9 cellular contexts compared by ENCODE assay signal in the genomic region with DNA sequence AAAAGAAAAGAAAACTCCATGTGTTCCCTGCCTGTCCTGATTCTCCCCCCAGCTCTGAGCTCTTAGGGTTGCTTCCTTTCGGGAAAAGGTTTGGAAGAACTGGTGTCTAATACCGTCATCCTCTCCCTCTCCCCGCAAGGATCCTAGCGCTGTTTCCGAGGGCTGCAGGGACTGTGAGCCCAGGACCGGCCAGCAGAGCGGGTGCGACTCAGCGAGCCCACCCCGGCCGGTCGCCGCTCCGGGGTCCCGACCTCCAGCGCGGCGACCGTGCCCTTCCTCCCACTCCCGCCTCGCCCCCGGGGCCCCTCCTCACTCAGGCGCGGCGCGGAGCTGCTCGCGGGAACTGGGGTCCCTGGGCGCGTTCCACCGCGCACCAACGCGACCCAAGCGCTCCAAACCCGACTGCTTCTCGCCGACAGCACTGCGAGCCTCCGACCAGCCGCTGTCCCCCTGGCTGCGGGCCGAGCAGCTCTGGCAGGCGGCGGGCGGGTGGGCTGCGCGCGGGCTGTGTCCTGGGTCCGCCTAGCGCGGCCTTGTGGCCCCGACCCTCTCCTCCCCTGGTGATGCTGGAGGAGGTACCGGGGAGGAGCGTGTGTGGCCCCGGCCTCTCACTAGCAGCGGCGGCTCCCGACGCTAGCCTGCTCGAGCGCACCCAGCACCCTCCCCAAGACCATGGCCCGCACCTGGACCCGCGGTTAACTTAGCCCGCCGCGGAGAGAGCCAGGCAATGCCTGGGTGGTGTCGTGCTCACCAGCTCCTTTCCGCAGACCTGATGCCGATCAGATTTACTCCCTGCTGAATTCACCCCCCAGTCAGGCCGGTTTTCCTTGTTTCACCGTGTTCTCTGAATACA. TPM values are rescaled to one million over a fixed set of nuclear protein-coding genes. Genes with fewer than 3 reads are reported as not detected.
A peak's percentile ranks its signal among the peaks of the same experiment; 100 is the strongest.
DNase-seq lines count a peak whose midpoint lies in the region; ATAC-seq, FAIRE-seq and TF ChIP-seq lines count a peak whose summit lies in the region.
"Had no signal": no experiment of that assay in that cellular context is flagged by ENCODE, and none has a peak within 500 bp of the region (broad histone marks: within the 10 kb centered on the region; RNA-seq: fewer than 3 reads in every experiment).

PLA2G7 (minus strand) TSS at position 509 of the 853 bp plus-strand sequence. CDS start 12,484 bp downstream, outside the sequence.

- no peak for FAIRE-seq in astrocyte (lab: Jason Lieb, UNC)

- peaks cover 1% of the 10 kb centered on the region for H3K4me1 Mint-ChIP-seq in T-helper 2 cell treated with Interferon-gamma antibody and Interleukin-4, amounts not matched to agents 5 μg/mL and 100 μg/mL, for 36 hours (ENCODE audit: low read depth)
- H3K4me1 Mint-ChIP-seq in astrocyte (ENCODE audit: low read depth, unreplicated experiment) = no peaks in the 10 kb centered on the region

- no peaks in the 10 kb centered on the region for H3K36me3 ChIP-seq in astrocyte (ENCODE audit: insufficient read depth, low read length)
- H3K36me3 ChIP-seq: BLaER1 had no signal

- H3K27me3 Mint-ChIP-seq in T-helper 2 cell treated with Interferon-gamma antibody and Interleukin-4, amounts not matched to agents 5 μg/mL and 100 μg/mL, for 36 hours (ENCODE audit: low read depth) = peaks cover 62% of the 10 kb centered on the region
- H3K27me3 Mint-ChIP-seq in astrocyte (ENCODE audit: low read depth, unreplicated experiment) = peaks cover 32% of the 10 kb centered on the region

- peak within 1 kb of the TSS; percentile 54 for H3K9ac ChIP-seq in astrocyte (ENCODE audit: low read length)
- H3K9ac ChIP-seq: BLaER1 had no signal

- H3K36me3 Mint-ChIP-seq in T-helper 2 cell treated with Interferon-gamma antibody and Interleukin-4, amounts not matched to agents 5 μg/mL and 100 μg/mL, for 36 hours (ENCODE audit: low read depth) = no peaks in the 10 kb centered on the region
- H3K36me3 Mint-ChIP-seq in astrocyte (ENCODE audit: low read depth, unreplicated experiment) = no peaks in the 10 kb centered on the region

- TF ChIP-seq CTCF in astrocyte (IDR thresholded peaks at IDR 0.05; ENCODE audit: insufficient read depth, low read depth, low read length) (no peak), retinal pigment epithelial cell (conservative IDR thresholded peaks at IDR 0.05; ENCODE audit: low read depth, low read length) (no peak)

- H3K4me3 ChIP-seq in astrocyte (ENCODE audit: insufficient read depth, low read depth, low read length) (peak within 1 kb of the TSS; percentile 60), iPS-11a (ENCODE audit: low read depth, low read length) (peak within 1 kb of the TSS; percentile 65), retinal pigment epithelial cell (ENCODE audit: low read length) (peak within 1 kb of the TSS; percentile 59)
- H3K4me3 ChIP-seq: BLaER1 had no signal

- no peak for DNase-seq in T-helper 2 cell treated with Interferon-gamma antibody and Interleukin-4, amounts not matched to agents 5 μg/mL and 100 μg/mL, for 36 hours (ENCODE audit: low spot score)
- no peak for DNase-seq in T-helper 2 cell
- DNase-seq in astrocyte (ENCODE audit: low read depth) = peak; percentile 6
- no peak for DNase-seq in retinal pigment epithelial cell (ENCODE audit: low read depth)

- peaks cover 11% of the 10 kb centered on the region for H3K27me3 ChIP-seq in astrocyte (ENCODE audit: insufficient read depth, low read length)
- H3K27me3 ChIP-seq: BLaER1 had no signal

- peak within 1 kb of the TSS; percentile 75 for H2AFZ ChIP-seq in astrocyte (ENCODE audit: low read depth, low read length)

- peaks cover 10% of the 10 kb centered on the region for H3K4me1 ChIP-seq in astrocyte (ENCODE audit: insufficient read depth, low read length)
- H3K4me1 ChIP-seq: BLaER1 had no signal

- no peaks in the 10 kb centered on the region for H3K9me3 Mint-ChIP-seq in T-helper 2 cell treated with Interferon-gamma antibody and Interleukin-4, amounts not matched to agents 5 μg/mL and 100 μg/mL, for 36 hours
- peaks cover 2% of the 10 kb centered on the region for H3K9me3 Mint-ChIP-seq in astrocyte (ENCODE audit: unreplicated experiment)

- no peaks in the 10 kb centered on the region for H4K20me1 ChIP-seq in astrocyte (ENCODE audit: insufficient read depth, low read length)
- H4K20me1 ChIP-seq: BLaER1 had no signal

- H3K27ac Mint-ChIP-seq in T-helper 2 cell treated with Interferon-gamma antibody and Interleukin-4, amounts not matched to agents 5 μg/mL and 100 μg/mL, for 36 hours = peak within 1 kb of the TSS; percentile 39
- peak within 1 kb of the TSS; percentile 21 for H3K27ac Mint-ChIP-seq in astrocyte (ENCODE audit: unreplicated experiment)

- H3K79me2 ChIP-seq in astrocyte (ENCODE audit: insufficient read depth, low read length) = no peaks in the 10 kb centered on the region

- H3K27ac ChIP-seq in astrocyte (ENCODE audit: low read depth, low read length) = no peak within 1 kb of the TSS
- H3K27ac ChIP-seq: BLaER1 had no signal

- no peak within 1 kb of the TSS for H3K4me3 Mint-ChIP-seq in T-helper 2 cell treated with Interferon-gamma antibody and Interleukin-4, amounts not matched to agents 5 μg/mL and 100 μg/mL, for 36 hours
- peak within 1 kb of the TSS; percentile 88 for H3K4me3 Mint-ChIP-seq in astrocyte (ENCODE audit: unreplicated experiment)

- H3K9me3 ChIP-seq in astrocyte (ENCODE audit: insufficient read depth, low read depth, low read length) = no peaks in the 10 kb centered on the region

- ATAC-seq in HG03565 (IDR thresholded peaks at IDR 0.05; ENCODE audit: unreplicated experiment) (no peak), HG03469 (IDR thresholded peaks at IDR 0.05; ENCODE audit: unreplicated experiment) (no peak), HG02610 (IDR thresholded peaks at IDR 0.05; ENCODE audit: unreplicated experiment) (no peak)

- peak within 1 kb of the TSS; percentile 96 for H3K4me2 ChIP-seq in astrocyte (ENCODE audit: low read length)
- H3K4me2 ChIP-seq: BLaER1 had no signal

RNA-seq across cellular contexts. Expression of gene PLA2G7, which starts in this region (rescaled TPM):
- 0.43 and 0.48 TPM in 2 replicates for total RNA-seq in astrocyte

Comparison
In these comparisons a context has a peak if more than half of its experiments do, and no peak if none do; other contexts are left out.
1. Peak in DNase-seq, H3K4me3 ChIP-seq, H3K9ac ChIP-seq and H3K4me2 ChIP-seq in astrocyte; RNA of the gene not detected or under 1 TPM.